16 cellular contexts compared by ENCODE assay signal in the genomic region with DNA sequence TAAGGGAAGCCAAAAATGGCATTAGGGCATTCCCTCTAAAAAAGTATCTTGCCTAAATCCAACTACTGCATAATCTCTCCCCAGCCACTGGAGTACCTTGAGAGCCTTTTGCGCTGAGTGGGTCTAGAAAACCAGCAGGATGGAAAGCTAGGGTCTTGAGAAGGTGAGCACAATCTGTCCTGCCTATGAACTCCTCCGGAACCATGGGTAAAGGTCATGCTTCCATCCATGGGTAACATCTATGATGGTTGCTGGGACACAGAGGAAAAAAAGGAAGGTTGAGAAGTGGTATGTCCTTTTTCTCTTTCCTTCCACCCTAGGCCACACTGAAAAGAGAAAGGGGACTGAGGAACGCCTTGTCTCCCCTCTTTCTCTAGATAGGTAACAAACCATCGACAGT. TPM values are rescaled to one million over a fixed set of nuclear protein-coding genes. Genes with fewer than 3 reads are reported as not detected.
A peak's percentile ranks its signal among the peaks of the same experiment; 100 is the strongest.
DNase-seq lines count a peak whose midpoint lies in the region; ATAC-seq, FAIRE-seq and TF ChIP-seq lines count a peak whose summit lies in the region.
"Had no signal": no experiment of that assay in that cellular context is flagged by ENCODE, and none has a peak within 500 bp of the region (broad histone marks: within the 10 kb centered on the region; RNA-seq: fewer than 3 reads in every experiment).

No MANE protein-coding gene starts in this region.

- FAIRE-seq in D721Med (lab: Jason Lieb, UNC) = no peak
- FAIRE-seq: bronchial epithelial cell, kidney had no signal

- H3K9me3 ChIP-seq in GM23248 (ENCODE audit: low read depth) = no peaks in the 10 kb centered on the region

- no peaks in the 10 kb centered on the region for H3F3A ChIP-seq in GM23248 (ENCODE audit: insufficient read depth)

- H4K20me1 ChIP-seq in GM23248 (ENCODE audit: insufficient read depth) = no peaks in the 10 kb centered on the region
- H4K20me1 ChIP-seq: BLaER1 treated with 17β-estradiol and CSF1 and Interleukin-3, amounts not matched to agents 10 nM and 100 nM had no signal

- H3K4me2 ChIP-seq in GM23248 (ENCODE audit: unreplicated experiment) = no peak overlapping the region
- H3K4me2 ChIP-seq: BLaER1 treated with 17β-estradiol and CSF1 and Interleukin-3, amounts not matched to agents 10 nM and 100 nM had no signal

- in situ Hi-C loops in GM23248 (cut with MboI) = no loop called here

- 32 to 43% methylated on average over 4 of the region's 4 CpGs for WGBS in GM23248 (ENCODE audit: low coverage in 1 of 2, low lambda C conversion rate in 2 of 2, missing lambda C conversion rate in 2 of 2), 2 experiments

- no peaks in the 10 kb centered on the region for H3K9me2 ChIP-seq in GM23248 (ENCODE audit: insufficient read depth)

- H3K27ac ChIP-seq in GM23248 = no peak overlapping the region
- H3K27ac ChIP-seq: BLaER1 treated with 17β-estradiol and CSF1 and Interleukin-3, amounts not matched to agents 10 nM and 100 nM had no signal

- H3K36me3 ChIP-seq in GM23248 (ENCODE audit: low read depth) = no peaks in the 10 kb centered on the region
- H3K36me3 ChIP-seq: BLaER1 treated with 17β-estradiol and CSF1 and Interleukin-3, amounts not matched to agents 10 nM and 100 nM had no signal

- H3K9ac ChIP-seq in GM23248 = no peak overlapping the region
- H3K9ac ChIP-seq: BLaER1 treated with 17β-estradiol and CSF1 and Interleukin-3, amounts not matched to agents 10 nM and 100 nM had no signal

- TF ChIP-seq CTCF in fibroblast of mammary gland (conservative IDR thresholded peaks at IDR 0.05; ENCODE audit: control insufficient read depth, insufficient read depth, low read depth, low read length) (no peak), D721Med (IDR thresholded peaks at IDR 0.05; ENCODE audit: insufficient read depth, missing control alignments) (no peak)

- H3K79me2 ChIP-seq in GM23248 (ENCODE audit: insufficient read depth) = no peaks in the 10 kb centered on the region

- H3K27me3 ChIP-seq in GM23248 (replicated peaks; ENCODE audit: insufficient read depth) = no peaks in the 10 kb centered on the region
- H3K27me3 ChIP-seq: BLaER1 treated with 17β-estradiol and CSF1 and Interleukin-3, amounts not matched to agents 10 nM and 100 nM had no signal

- no peak for ATAC-seq in HG02571 (IDR thresholded peaks at IDR 0.05; ENCODE audit: unreplicated experiment)
- ATAC-seq in HG02623 (IDR thresholded peaks at IDR 0.05; ENCODE audit: unreplicated experiment) = no peak
- ATAC-seq: esophagus mucosa; natural killer cell treated with Interleukin-12 subunit alpha and Interleukin-12 subunit beta and Interleukin-15 and Interleukin-18, amount 100 ng/mL, for 72 hours had no signal

- H3K4me3 ChIP-seq in GM23248 (no peak overlapping the region), fibroblast of mammary gland (ENCODE audit: control insufficient read depth, low read depth, low read length) (no peak overlapping the region)

- DNase-seq in A172 (ENCODE audit: low spot score) (peak; percentile 3), GM23248 (peak; percentile 7), RKO (ENCODE audit: low spot score) (peak; percentile 8), fibroblast of mammary gland (ENCODE audit: low read depth) (peak; percentile 50), D721Med (ENCODE audit: insufficient read length, low spot score) (no peak), AG08395 (ENCODE audit: low spot score) (no peak)
- DNase-seq: activated CD4-positive, alpha-beta memory T cell treated with anti-CD3 and anti-CD28 coated beads for 36 hours; kidney; NCI-H1417 treated with DMSO at 0.1 percent for 48 hours had no signal

- H2AFZ ChIP-seq in GM23248 = no peak overlapping the region

- H3K4me1 ChIP-seq in GM23248 (ENCODE audit: insufficient read depth) = no peaks in the 10 kb centered on the region
- H3K4me1 ChIP-seq: BLaER1 treated with 17β-estradiol and CSF1 and Interleukin-3, amounts not matched to agents 10 nM and 100 nM had no signal

RNA-seq across cellular contexts. Expression of a gene that starts 52.4 kb away (rescaled TPM):
- total RNA-seq in A172 (2014; rRNA removed; shearing (Covaris generic)) = not detected in 2 replicates
- total RNA-seq in GM23248 (2014; rRNA removed; shearing (Covaris generic)) = under 0.01 and 0.63 TPM in 2 replicates
- polyA plus RNA-seq in GM23248 (2016; fragmentation: Nextera tagmentation; extraction: Ambion mirVana) = not detected in 2 replicates
- total RNA-seq: activated CD4-positive, alpha-beta memory T cell treated with anti-CD3 and anti-CD28 coated beads for 36 hours; natural killer cell treated with Interleukin-12 subunit alpha and Interleukin-12 subunit beta and Interleukin-15 and Interleukin-18, amount 100 ng/mL, for 72 hours; skeletal muscle tissue had no signal

Comparison
In these comparisons a context has a peak if more than half of its experiments do, and no peak if none do; other contexts are left out.
1. DNase-seq: peak in A172 (single experiment), GM23248 (single experiment), RKO (single experiment) and fibroblast of mammary gland (single experiment); none in D721Med (single experiment) and AG08395 (single experiment).